ENCODE assay signal across 8 cellular contexts in the genomic region with DNA sequence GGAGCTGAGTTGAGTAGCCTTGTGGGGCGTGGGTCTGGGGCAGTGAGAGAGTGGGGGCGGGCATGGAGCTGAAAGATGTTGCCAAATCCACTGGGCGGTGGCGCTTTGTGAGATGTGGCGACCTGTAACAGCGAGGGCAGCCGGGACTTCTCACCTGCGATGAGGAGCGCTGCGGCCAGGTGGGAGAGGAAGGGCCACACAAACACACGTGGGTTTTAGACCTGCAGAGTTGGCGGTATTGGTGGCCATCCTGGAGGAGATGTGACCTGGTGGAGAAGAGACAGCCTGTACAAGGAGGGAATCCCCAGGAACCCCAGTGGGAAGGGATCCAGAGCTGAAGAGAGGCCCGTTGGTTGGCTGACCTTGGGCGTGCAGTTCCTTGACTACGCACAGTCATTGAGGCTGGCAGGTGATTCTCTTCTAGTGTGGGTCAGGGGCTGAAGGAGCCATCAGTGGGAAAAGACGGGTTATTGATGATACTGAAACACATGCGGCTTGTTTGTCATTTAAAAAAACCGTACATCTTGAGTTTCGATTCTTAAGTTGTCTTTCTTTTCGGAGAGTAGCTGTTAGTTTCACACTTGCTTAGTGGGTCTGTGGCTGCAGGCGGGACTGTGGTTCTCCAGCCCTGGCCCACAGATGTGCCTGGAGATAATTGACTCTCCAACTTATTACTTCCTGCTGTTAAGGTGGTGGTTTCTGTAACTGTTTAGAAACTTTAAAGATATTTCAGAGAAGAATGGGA. TPM values are rescaled to one million over a fixed set of nuclear protein-coding genes. Genes with fewer than 3 reads are reported as not detected.
DNase-seq lines count a peak whose midpoint lies in the region; ATAC-seq, FAIRE-seq and TF ChIP-seq lines count a peak whose summit lies in the region.

No MANE protein-coding gene starts in this region.

- peaks cover 6% of the 10 kb centered on the region; the same call in 1 of the 2 replicates for H4K20me1 ChIP-seq in MM.1S (ENCODE audit: insufficient read depth, low read length)

- DNase-seq in GM12865 (ENCODE audit: low read depth): peak; percentile 94
- DNase-seq in MM.1S: peak; percentile 94
- peak; percentile 45 for DNase-seq in small intestine
- no peak for DNase-seq in NCI-H2171 treated with DMSO at 0.1 percent for 48 hours (lab: John Stamatoyannopoulos, UW)
- DNase-seq in cerebellum (ENCODE audit: low spot score): no peak
- DNase-seq in NCI-H446 treated with DMSO at 0.1 percent for 48 hours (lab: John Stamatoyannopoulos, UW): no peak

- H3K27me3 Mint-ChIP-seq in activated T-helper 17 cell treated with anti-CD3 and anti-CD28 coated beads, Interleukin-2, amount 50 U/mL, for 72 hours: no peaks in the 10 kb centered on the region

- no peak for TF ChIP-seq CTCF in GM12865 (IDR thresholded peaks at IDR 0.05; ENCODE audit: insufficient read depth, low read depth, low read length, missing control alignments)
- no peak for TF ChIP-seq CTCF in MM.1S (IDR thresholded peaks at IDR 0.05; ENCODE audit: low read length)

- H3K9me3 Mint-ChIP-seq in activated T-helper 17 cell treated with anti-CD3 and anti-CD28 coated beads, Interleukin-2, amount 50 U/mL, for 72 hours: no peaks in the 10 kb centered on the region

- no peak overlapping the region for H2AFZ ChIP-seq in MM.1S (ENCODE audit: low read length)

- no peaks in the 10 kb centered on the region for H3K9me2 ChIP-seq in MM.1S (replicated peaks; ENCODE audit: insufficient read depth, low read length)

- peak; percentile 49 for ATAC-seq in GM21723 (IDR thresholded peaks at IDR 0.05; ENCODE audit: unreplicated experiment)
- peak; percentile 85 for ATAC-seq in activated T-helper 17 cell treated with anti-CD3 and anti-CD28 coated beads, Interleukin-2, amount 50 U/mL, for 72 hours (replicated peaks)

- H3K79me2 ChIP-seq in MM.1S (ENCODE audit: low read length): peaks cover 52% of the 10 kb centered on the region

- H3F3A ChIP-seq in MM.1S (ENCODE audit: insufficient read depth, low read length): peaks cover 36% of the 10 kb centered on the region

- H3K4me1 Mint-ChIP-seq in activated T-helper 17 cell treated with anti-CD3 and anti-CD28 coated beads, Interleukin-2, amount 50 U/mL, for 72 hours: peaks cover 50% of the 10 kb centered on the region

- H3K4me2 ChIP-seq in MM.1S (ENCODE audit: low read depth, low read length): peak overlapping the region; percentile 98

- H3K27ac ChIP-seq in MM.1S (ENCODE audit: low read length) (peak overlapping the region; percentile 99), small intestine (ENCODE audit: low read depth in 1 of 2, low read length in 1 of 2) (peak overlapping the region; percentile 52 to 85)

- 58 to 82% (median 62%) methylated on average over 20 to 21 of the region's 21 CpGs for WGBS in small intestine, 3 donors

- peaks cover 30% of the 10 kb centered on the region for H3K4me1 ChIP-seq in MM.1S (ENCODE audit: low read length)
- H3K4me1 ChIP-seq in small intestine (ENCODE audit: control insufficient read depth in 2 of 2, insufficient read depth in 1 of 2, low read depth in 1 of 2, low read length in 1 of 2): peaks cover 0 to 4% of the 10 kb centered on the region in 2 donors

- H3K4me3 ChIP-seq in GM12865 (ENCODE audit: low read depth, low read length) (peak overlapping the region; percentile 93), MM.1S (ENCODE audit: low read length) (peak overlapping the region; percentile 73), small intestine (ENCODE audit: low read depth in 1 of 2, low read length in 2 of 2) (peak overlapping the region in 1 of 2 donors; percentile 31)

- no peaks in the 10 kb centered on the region for H3K36me3 ChIP-seq in MM.1S (replicated peaks; ENCODE audit: insufficient read depth, low read length)
- no peaks in the 10 kb centered on the region for H3K36me3 ChIP-seq in small intestine (ENCODE audit: control insufficient read depth in 2 of 2, insufficient read depth in 2 of 2, low read length in 2 of 2)

- H3K27me3 ChIP-seq in MM.1S (replicated peaks; ENCODE audit: insufficient read depth, low read length) (no peaks in the 10 kb centered on the region), small intestine (ENCODE audit: control insufficient read depth in 2 of 2, insufficient read depth in 2 of 2, low read length in 2 of 2) (no peaks in the 10 kb centered on the region)

- no peaks in the 10 kb centered on the region for H3K36me3 Mint-ChIP-seq in activated T-helper 17 cell treated with anti-CD3 and anti-CD28 coated beads, Interleukin-2, amount 50 U/mL, for 72 hours (ENCODE audit: low read depth)

- FAIRE-seq in small intestine (lab: Jason Lieb, UNC): no peak

- peak overlapping the region; percentile 81 for H3K27ac Mint-ChIP-seq in activated T-helper 17 cell treated with anti-CD3 and anti-CD28 coated beads, Interleukin-2, amount 50 U/mL, for 72 hours

- H3K4me3 Mint-ChIP-seq in activated T-helper 17 cell treated with anti-CD3 and anti-CD28 coated beads, Interleukin-2, amount 50 U/mL, for 72 hours: peak overlapping the region; percentile 78

- H3K9me3 ChIP-seq in MM.1S (replicated peaks; ENCODE audit: insufficient read depth, low read length) (no peaks in the 10 kb centered on the region), small intestine (ENCODE audit: control insufficient read depth, low read depth) (no peaks in the 10 kb centered on the region)

- peak overlapping the region; percentile 89 for H3K9ac ChIP-seq in MM.1S (ENCODE audit: low read length)

RNA-seq across cellular contexts. Expression of a gene that starts 2.4 kb away (rescaled TPM):
- total RNA-seq in activated T-helper 17 cell treated with anti-CD3 and anti-CD28 coated beads, Interleukin-2, amount 50 U/mL, for 72 hours: 1 to 10 TPM; 4.8 to 8.5 TPM
- 10 to 100 TPM in 1 of 3 donors, 1 to 10 TPM in 2; 1.8 to 10.9 (median 3.0) TPM for polyA plus RNA-seq in small intestine
- 5.4 TPM for total RNA-seq in cerebellum

RNA-seq across cellular contexts. Expression of a gene that starts 51.1 kb away (rescaled TPM):
- 100 to 1,000 TPM; 145 to 283 TPM for total RNA-seq in activated T-helper 17 cell treated with anti-CD3 and anti-CD28 coated beads, Interleukin-2, amount 50 U/mL, for 72 hours
- polyA plus RNA-seq in small intestine: 10 to 100 TPM; 53.9 to 92.1 (median 69.4) TPM
- total RNA-seq in cerebellum: 57.8 TPM

Comparison
In these comparisons a context has a peak if more than half of its experiments do, and no peak if none do; other contexts are left out.
1. DNase-seq: peak in GM12865 (single experiment), MM.1S (single experiment) and small intestine (single experiment); none in NCI-H2171 treated with DMSO at 0.1 percent for 48 hours (single experiment), cerebellum (single experiment) and NCI-H446 treated with DMSO at 0.1 percent for 48 hours (single experiment).